36 cellular contexts compared by ENCODE assay signal in the genomic region with DNA sequence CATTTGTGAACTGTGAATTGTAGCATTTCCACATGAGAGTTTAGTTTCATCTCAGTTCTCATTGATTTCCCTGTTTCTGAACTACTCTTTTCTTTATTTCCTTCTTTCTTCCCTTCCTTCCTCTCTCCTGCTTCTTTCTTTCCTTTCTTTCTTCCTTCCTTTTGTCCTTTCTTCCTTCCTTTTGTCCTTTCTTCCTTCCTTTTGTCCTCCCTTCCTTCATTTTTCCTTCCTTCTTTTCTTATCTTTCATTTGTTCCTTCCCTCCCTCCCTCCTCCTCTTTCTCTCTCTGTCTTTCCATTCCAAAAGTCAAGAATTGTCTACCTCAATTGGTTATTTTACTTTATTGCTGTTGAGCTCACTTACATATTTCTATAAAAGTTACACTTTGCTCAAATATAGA. TPM values are rescaled to one million over a fixed set of nuclear protein-coding genes. Genes with fewer than 3 reads are reported as not detected.
"Had no signal": no experiment of that assay in that cellular context is flagged by ENCODE, and none has a peak within 500 bp of the region (broad histone marks: within the 10 kb centered on the region; RNA-seq: fewer than 3 reads in every experiment).

No MANE protein-coding gene starts in this region.

- DNase-seq: activated effector memory CD4-positive, alpha-beta T cell treated with anti-CD3 and anti-CD28 coated beads, Interleukin-2, amount 50 U/mL, for 16 hours; activated effector memory CD4-positive, alpha-beta T cell treated with Interleukin-2 at 50 U/mL for 16 hours; activated gamma-delta T cell; activated gamma-delta T cell treated with Interleukin-2 at 50 U/mL for 16 hours; activated naive CD4-positive, alpha-beta T cell; activated naive CD4-positive, alpha-beta T cell treated with anti-CD3 and anti-CD28 coated beads for 36 hours; activated naive CD4-positive, alpha-beta T cell treated with anti-CD3 and anti-CD28 coated beads, Interleukin-2, amount 10 ng/mL, durations not matched to agents 7 days and 5 days; activated naive CD4-positive, alpha-beta T cell treated with anti-CD3 and anti-CD28 coated beads, Interleukin-2, amount 50 U/mL, for 16 hours; activated naive CD4-positive, alpha-beta T cell treated with Interleukin-2 at 50 U/mL for 16 hours; activated naive CD8-positive, alpha-beta T cell treated with anti-CD3 and anti-CD28 coated beads for 36 hours; activated naive CD8-positive, alpha-beta T cell treated with anti-CD3 and anti-CD28 coated beads, Interleukin-2, amount 10 ng/mL, durations not matched to agents 7 days and 5 days; activated naive CD8-positive, alpha-beta T cell treated with anti-CD3 and anti-CD28 coated beads, Interleukin-2, amount 50 U/mL, for 24 hours; activated T-cell treated with anti-CD3 and anti-CD28 coated beads, Interleukin-2, amount 50 U/mL, for 4 hours; activated T-cell treated with anti-CD3 and anti-CD28 coated beads, Interleukin-2, amount 50 U/mL, for 48 hours; activated T-cell treated with anti-CD3 and anti-CD28 coated beads, Interleukin-2, amount 50 U/mL, for 72 hours; adrenal gland; amniotic stem cell; amygdala; anterior cingulate cortex; aorta; body of pancreas; brain microvascular endothelial cell; caudate nucleus; central memory CD4-positive, alpha-beta T cell; cerebellar nuclear complex had no signal

- H3K9me3 ChIP-seq: adrenal gland, ascending aorta, body of pancreas, breast epithelium had no signal

- ATAC-seq: activated naive CD4-positive, alpha-beta T cell treated with anti-CD3 and anti-CD28 coated beads, Interleukin-2, amount 50 U/mL, for 72 hours; activated naive CD8-positive, alpha-beta T cell treated with anti-CD3 and anti-CD28 coated beads, Interleukin-2, amount 50 U/mL, for 24 hours; activated T-cell treated with anti-CD3 and anti-CD28 coated beads, Interleukin-2, amount 50 U/mL, for 4 hours; activated T-cell treated with anti-CD3 and anti-CD28 coated beads, Interleukin-2, amount 50 U/mL, for 72 hours; activated T-helper 17 cell treated with anti-CD3 and anti-CD28 coated beads, Interleukin-2, amount 50 U/mL, for 72 hours; body of pancreas had no signal

- H3K4me3 ChIP-seq: adrenal gland, ascending aorta, body of pancreas, breast epithelium, cardiac muscle cell had no signal

- H3K36me3 ChIP-seq: adrenal gland, ascending aorta, brain microvascular endothelial cell, breast epithelium, cardiac muscle cell had no signal

- H3K27me3 ChIP-seq: adrenal gland, ascending aorta, body of pancreas, brain microvascular endothelial cell, breast epithelium, cardiac muscle cell had no signal

- H3K4me1 ChIP-seq: adrenal gland, ascending aorta, body of pancreas, breast epithelium had no signal

- H3K27ac ChIP-seq: adrenal gland, ascending aorta, body of pancreas, brain microvascular endothelial cell, breast epithelium, cardiac muscle cell had no signal

- FAIRE-seq: astrocyte, bronchial epithelial cell, colon had no signal

RNA-seq across cellular contexts. Expression of a gene that starts 2.9 kb away (rescaled TPM):
- total RNA-seq: activated naive CD4-positive, alpha-beta T cell treated with anti-CD3 and anti-CD28 coated beads for 36 hours; activated naive CD8-positive, alpha-beta T cell treated with anti-CD3 and anti-CD28 coated beads for 36 hours; activated T-cell treated with anti-CD3 and anti-CD28 coated beads, Interleukin-2, amount 50 U/mL, for 4 hours; activated T-helper 1 cell treated with anti-CD3 and anti-CD28 coated beads, Interleukin-12 subunit alpha, Interleukin-12 subunit beta, Interleukin-2, Interleukin-4 antibody, amounts not matched to agents 30 ng/mL and 10 ng/mL and 1 ng/mL, durations not matched to agents 14 hours and 24 hours and 36 hours; activated T-helper 2 cell treated with anti-CD3 and anti-CD28 coated beads, Interferon-gamma antibody, Interleukin-2, Interleukin-4, amounts not matched to agents 10 μg/mL and 5 μg/mL and 100 μg/mL, durations not matched to agents 14 hours and 24 hours and 36 hours; ascending aorta; astrocyte; chondrocyte had no signal
